11 cellular contexts compared by ENCODE assay signal in genomic region chr18:31648966-31649429, GRCh38. TPM values are rescaled to one million over a fixed set of nuclear protein-coding genes. Genes with fewer than 3 reads are reported as not detected.
DNase-seq lines count a peak whose midpoint lies in the region; ATAC-seq and TF ChIP-seq lines count a peak whose summit lies in the region.
"Had no signal": no experiment of that assay in that cellular context is flagged by ENCODE, and none has a peak within 500 bp of the region (broad histone marks: within the 10 kb centered on the region; RNA-seq: fewer than 3 reads in every experiment).

No MANE protein-coding gene starts in this region.

- peaks cover 4% of the 10 kb centered on the region for H3K9me3 Mint-ChIP-seq in natural killer cell treated with Interleukin-12 subunit alpha and Interleukin-12 subunit beta and Interleukin-15 and Interleukin-18, amount 100 ng/mL, for 72 hours

- no peaks in the 10 kb centered on the region for H3K27me3 Mint-ChIP-seq in natural killer cell treated with Interleukin-12 subunit alpha and Interleukin-12 subunit beta and Interleukin-15 and Interleukin-18, amount 100 ng/mL, for 72 hours

- no peak overlapping the region for H3K27ac ChIP-seq in dorsolateral prefrontal cortex
- H3K27ac ChIP-seq: 22Rv1, lower lobe of right lung had no signal

- DNase-seq in DMS53 (lab: John Stamatoyannopoulos, UW) (peak; percentile 16), DMS53 treated with DMSO at 0.1 percent for 48 hours (lab: John Stamatoyannopoulos, UW; ENCODE audit: unreplicated experiment) (no peak), dorsolateral prefrontal cortex (no peak)
- DNase-seq in natural killer cell treated with Interleukin-12 subunit alpha and Interleukin-12 subunit beta and Interleukin-15 and Interleukin-18, amount 100 ng/mL, for 72 hours (ENCODE audit: low spot score), result peak; percentile 79
- no peak for DNase-seq in stimulated activated CD4-positive, alpha-beta T cell treated with anti-CD3 and anti-CD28 coated beads, Interleukin-4, amount 100 ng/mL, for 1 hour
- no peak for DNase-seq in activated T-cell treated with anti-CD3 and anti-CD28 coated beads, Interleukin-2, amount 50 U/mL, for 48 hours
- DNase-seq: lower lobe of right lung had no signal

- peak overlapping the region; percentile 65 for H3K4me3 Mint-ChIP-seq in natural killer cell treated with Interleukin-12 subunit alpha and Interleukin-12 subunit beta and Interleukin-15 and Interleukin-18, amount 100 ng/mL, for 72 hours

- peaks cover 55 to 69% of the 10 kb centered on the region in 2 donors for H3K4me1 Mint-ChIP-seq in natural killer cell treated with Interleukin-12 subunit alpha and Interleukin-12 subunit beta and Interleukin-15 and Interleukin-18, amount 100 ng/mL, for 72 hours (ENCODE audit: low read depth in 2 of 2)

- intact Hi-C loops in dorsolateral prefrontal cortex (cut with DNase I), result no loop called here

- H3K27ac Mint-ChIP-seq in natural killer cell treated with Interleukin-12 subunit alpha and Interleukin-12 subunit beta and Interleukin-15 and Interleukin-18, amount 100 ng/mL, for 72 hours, result peak overlapping the region; percentile 82 to 97

- no peak overlapping the region for H3K4me3 ChIP-seq in dorsolateral prefrontal cortex
- H3K4me3 ChIP-seq: lower lobe of right lung had no signal

- ATAC-seq in HG02970 (IDR thresholded peaks at IDR 0.05; ENCODE audit: low FRiP score, unreplicated experiment) (peak; percentile 60), SK-N-SH treated with all-trans-retinoic acid at 6 μM for 48 hours (peak; percentile 90)
- peak; percentile 87 to 92 for ATAC-seq in natural killer cell treated with Interleukin-12 subunit alpha and Interleukin-12 subunit beta and Interleukin-15 and Interleukin-18, amount 100 ng/mL, for 72 hours

- H3K36me3 Mint-ChIP-seq in natural killer cell treated with Interleukin-12 subunit alpha and Interleukin-12 subunit beta and Interleukin-15 and Interleukin-18, amount 100 ng/mL, for 72 hours, result no peaks in the 10 kb centered on the region

- H3K27me3 ChIP-seq in dorsolateral prefrontal cortex, result no peaks in the 10 kb centered on the region

- no peak for TF ChIP-seq CTCF in dorsolateral prefrontal cortex (IDR thresholded peaks at IDR 0.05 in 54 of 56, conservative IDR thresholded peaks at IDR 0.05 in 2 of 56; ENCODE audit: low read depth in 1 of 56, partially characterized antibody in 56 of 56)

TF ChIP-seq in SK-N-SH treated with all-trans-retinoic acid at 6 μM for 48 hours, 23 proteins besides CTCF, POLR2A, EP300 and RAD21:
- no peak for TF ChIP-seq ZNF70 (CRISPR knock-in tag; IDR thresholded peaks at IDR 0.05)
- TF ChIP-seq ZNF565 (CRISPR knock-in tag; conservative IDR thresholded peaks at IDR 0.05; ENCODE audit: low read depth), result no peak
- no peak for TF ChIP-seq RARB (CRISPR knock-in tag; IDR thresholded peaks at IDR 0.05)
- TF ChIP-seq CSDC2 (CRISPR knock-in tag; IDR thresholded peaks at IDR 0.05), result no peak
- no peak for TF ChIP-seq GLIS3 (CRISPR knock-in tag; IDR thresholded peaks at IDR 0.05)
- peak; percentile 45; the same call in 1 of the 2 replicates for TF ChIP-seq ISL1 (CRISPR knock-in tag; IDR thresholded peaks at IDR 0.05)
- TF ChIP-seq PATZ1 (CRISPR knock-in tag; IDR thresholded peaks at IDR 0.05; ENCODE audit: borderline replicate concordance), result no peak

RNA-seq across cellular contexts. Expression of gene B4GALT6, which starts 35.4 kb away (rescaled TPM):
- total RNA-seq in natural killer cell treated with Interleukin-12 subunit alpha and Interleukin-12 subunit beta and Interleukin-15 and Interleukin-18, amount 100 ng/mL, for 72 hours, result 10 to 100 TPM in 1 of 2 donors, 1 to 10 TPM in 1; 2.3 to 23.6 TPM
- total RNA-seq in dorsolateral prefrontal cortex, result 100 to 1,000 TPM in 5 of 120 experiments, 10 to 100 TPM in 115; 15.3 to 116 (median 68.1) TPM

RNA-seq across cellular contexts. Expression of gene TTR, which starts 57.3 kb away (rescaled TPM):
- not detected for total RNA-seq in natural killer cell treated with Interleukin-12 subunit alpha and Interleukin-12 subunit beta and Interleukin-15 and Interleukin-18, amount 100 ng/mL, for 72 hours
- 10 to 100 TPM in 2 of 120 experiments, 1 to 10 TPM in 27, under 1 TPM in 11, not detected in 80; 0.42 to 15.3 (median 1.7) TPM for total RNA-seq in dorsolateral prefrontal cortex
- total RNA-seq: lower lobe of right lung; T-helper 2 cell treated with Interferon-gamma antibody and Interleukin-4, amounts not matched to agents 100 ng/mL and 5 ng/mL, for 36 hours had no signal

Comparison
In these comparisons a context has a peak if more than half of its experiments do, and no peak if none do; other contexts are left out.
1. DNase-seq: peak in DMS53 (single experiment) and natural killer cell treated with Interleukin-12 subunit alpha and Interleukin-12 subunit beta and Interleukin-15 and Interleukin-18, amount 100 ng/mL, for 72 hours (single experiment); none in DMS53 treated with DMSO at 0.1 percent for 48 hours (single experiment), dorsolateral prefrontal cortex (0 of 10), stimulated activated CD4-positive, alpha-beta T cell treated with anti-CD3 and anti-CD28 coated beads, Interleukin-4, amount 100 ng/mL, for 1 hour (single experiment) and activated T-cell treated with anti-CD3 and anti-CD28 coated beads, Interleukin-2, amount 50 U/mL, for 48 hours (0 of 2).
2. Peak in every context shown above with its lines, with median percentiles within 50 percentile points of each other: ATAC-seq.